ENCODE assay signal across 8 cellular contexts in genomic region chr19:14149509-14149994, GRCh38. TPM values are rescaled to one million over a fixed set of nuclear protein-coding genes. Genes with fewer than 3 reads are reported as not detected.
DNase-seq lines count a peak whose midpoint lies in the region; ATAC-seq and TF ChIP-seq lines count a peak whose summit lies in the region.

No MANE protein-coding gene starts in this region.

- peak overlapping the region; percentile 90 for H3K27ac ChIP-seq in CD4-positive, CD25-positive, alpha-beta regulatory T cell (ENCODE audit: insufficient read depth, low read length, poor library complexity, severe bottlenecking)
- peak overlapping the region; percentile 22 for H3K27ac ChIP-seq in duodenal mucosa (ENCODE audit: low read depth, low read length)
- H3K27ac ChIP-seq in thyroid gland: peak overlapping the region in 2 of 3 donors; percentile 30 to 70

- H3K9ac ChIP-seq in duodenal mucosa (ENCODE audit: low read depth in 1 of 2, low read length in 2 of 2) (peak overlapping the region; percentile 32 to 51), mucosa of stomach (ENCODE audit: low read length) (peak overlapping the region; percentile 53)

- H3K4me1 Mint-ChIP-seq in CD4-positive, CD25-positive, alpha-beta regulatory T cell: peaks cover 0 to 50% (median 18%) of the 10 kb centered on the region in 4 donors

- no peak for TF ChIP-seq POLR2A in thyroid gland (IDR thresholded peaks at IDR 0.05)

- H3K9me3 Mint-ChIP-seq in CD4-positive, CD25-positive, alpha-beta regulatory T cell: no peaks in the 10 kb centered on the region

- DNase-seq in CD4-positive, CD25-positive, alpha-beta regulatory T cell: peak; percentile 16 to 87 (median 66)
- DNase-seq in activated CD4-positive, alpha-beta T cell treated with anti-CD3 and anti-CD28 coated beads for 48 hours: peak; percentile 54
- DNase-seq in thyroid gland (peak; percentile 41 to 52), middle frontal gyrus (ENCODE audit: extremely low spot score, low spot score) (no peak), NCI-H187 treated with DMSO at 0.1 percent for 48 hours (lab: John Stamatoyannopoulos, UW) (no peak), D341Med (ENCODE audit: low spot score) (no peak)

- no peaks in the 10 kb centered on the region for H3K9me3 ChIP-seq in CD4-positive, CD25-positive, alpha-beta regulatory T cell (ENCODE audit: control insufficient read depth in 2 of 2, low read length in 2 of 2)
- no peaks in the 10 kb centered on the region for H3K9me3 ChIP-seq in duodenal mucosa (ENCODE audit: control insufficient read depth in 1 of 2, low read length in 2 of 2)
- no peaks in the 10 kb centered on the region for H3K9me3 ChIP-seq in mucosa of stomach (ENCODE audit: control insufficient read depth, low read length)
- no peaks in the 10 kb centered on the region for H3K9me3 ChIP-seq in thyroid gland

- no peak for TF ChIP-seq CTCF in thyroid gland (IDR thresholded peaks at IDR 0.05)

- H3K4me3 ChIP-seq in CD4-positive, CD25-positive, alpha-beta regulatory T cell (ENCODE audit: low read depth, low read length): peak overlapping the region; percentile 41
- peak overlapping the region; percentile 3 to 28 for H3K4me3 ChIP-seq in duodenal mucosa (ENCODE audit: low read depth in 1 of 2, low read length in 2 of 2)
- no peak overlapping the region for H3K4me3 ChIP-seq in mucosa of stomach (ENCODE audit: low read length)
- H3K4me3 ChIP-seq in thyroid gland (replicated peaks in 1 of 3): no peak overlapping the region

- peaks cover 32% of the 10 kb centered on the region for H3K4me1 ChIP-seq in CD4-positive, CD25-positive, alpha-beta regulatory T cell (ENCODE audit: control insufficient read depth, insufficient read depth, low read length, poor library complexity, severe bottlenecking)
- H3K4me1 ChIP-seq in duodenal mucosa (ENCODE audit: control insufficient read depth in 1 of 2, insufficient read depth in 2 of 2, low read length in 2 of 2): peaks cover 19 to 23% of the 10 kb centered on the region in 2 donors
- H3K4me1 ChIP-seq in mucosa of stomach (ENCODE audit: control insufficient read depth, insufficient read depth, low read length): peaks cover 23% of the 10 kb centered on the region
- peaks cover 16 to 40% of the 10 kb centered on the region in 2 donors for H3K4me1 ChIP-seq in thyroid gland

- ATAC-seq in CD4-positive, CD25-positive, alpha-beta regulatory T cell (ENCODE audit: low read depth in 2 of 2): peak; percentile 88 to 91

- H3K36me3 Mint-ChIP-seq in CD4-positive, CD25-positive, alpha-beta regulatory T cell: peaks cover 10% of the 10 kb centered on the region

- WGBS in thyroid gland, 2 donors: 47 to 48% methylated on average over 20 to 21 of the region's 21 CpGs

- H3K27me3 Mint-ChIP-seq in CD4-positive, CD25-positive, alpha-beta regulatory T cell: no peaks in the 10 kb centered on the region

- H3K27ac Mint-ChIP-seq in CD4-positive, CD25-positive, alpha-beta regulatory T cell: peak overlapping the region; percentile 93 to 99 (median 99)

- peak overlapping the region; percentile 39 to 90 (median 87) for H3K4me3 Mint-ChIP-seq in CD4-positive, CD25-positive, alpha-beta regulatory T cell

- H3K27me3 ChIP-seq in CD4-positive, CD25-positive, alpha-beta regulatory T cell (ENCODE audit: control insufficient read depth, insufficient read depth, low read length): no peaks in the 10 kb centered on the region
- H3K27me3 ChIP-seq in duodenal mucosa (ENCODE audit: control insufficient read depth in 1 of 2, insufficient read depth in 2 of 2, low read length in 2 of 2) (no peaks in the 10 kb centered on the region), mucosa of stomach (ENCODE audit: control insufficient read depth, insufficient read depth, low read length) (no peaks in the 10 kb centered on the region), thyroid gland (no peaks in the 10 kb centered on the region)

- intact Hi-C loops in thyroid gland (cut with DNase I): loop anchor here (5.0 kb wide), 1 partner anchor 198 kb away; no protein-coding TSS in a partner anchor

- no peaks in the 10 kb centered on the region for H3K36me3 ChIP-seq in CD4-positive, CD25-positive, alpha-beta regulatory T cell (ENCODE audit: control insufficient read depth, insufficient read depth, low read length)
- peaks cover 0 to 20% of the 10 kb centered on the region in 2 donors for H3K36me3 ChIP-seq in duodenal mucosa (ENCODE audit: control insufficient read depth in 1 of 2, insufficient read depth in 2 of 2, low read length in 2 of 2)
- no peaks in the 10 kb centered on the region for H3K36me3 ChIP-seq in mucosa of stomach (ENCODE audit: control insufficient read depth, insufficient read depth, low read length)
- H3K36me3 ChIP-seq in thyroid gland: no peaks in the 10 kb centered on the region

RNA-seq across cellular contexts. Expression of gene ASF1B, which starts 13.2 kb away (rescaled TPM):
- total RNA-seq in CD4-positive, CD25-positive, alpha-beta regulatory T cell: 4.6 TPM
- polyA plus RNA-seq in CD4-positive, CD25-positive, alpha-beta regulatory T cell: 10 to 100 TPM in 1 of 4 donors, 1 to 10 TPM in 3; 6.2 to 10.1 (median 8.7) TPM
- total RNA-seq in thyroid gland: 1 to 10 TPM in 2 of 4 donors, under 1 TPM in 2; 0.54 to 2.6 (median 0.95) TPM

RNA-seq across cellular contexts. Expression of gene PRKACA, which starts 32.0 kb away (rescaled TPM):
- total RNA-seq in CD4-positive, CD25-positive, alpha-beta regulatory T cell: 40.2 TPM
- 1 to 10 TPM in 2 of 4 donors, under 1 TPM in 2; 0.47 to 1.8 (median 1.00) TPM for polyA plus RNA-seq in CD4-positive, CD25-positive, alpha-beta regulatory T cell
- total RNA-seq in thyroid gland: 10 to 100 TPM; 33.2 to 69.4 (median 55.5) TPM

RNA-seq across cellular contexts. Expression of gene ADGRL1, which starts 56.4 kb away (rescaled TPM):
- 8.2 TPM for total RNA-seq in CD4-positive, CD25-positive, alpha-beta regulatory T cell
- under 1 TPM in 3 of 4 donors, not detected in 1; 0.21 to 0.40 (median 0.29) TPM for polyA plus RNA-seq in CD4-positive, CD25-positive, alpha-beta regulatory T cell
- 10 to 100 TPM; 18.5 to 56.3 (median 46.2) TPM for total RNA-seq in thyroid gland

RNA-seq across cellular contexts. Expression of gene SAMD1, which starts 59.0 kb away (rescaled TPM):
- 24.1 TPM for total RNA-seq in CD4-positive, CD25-positive, alpha-beta regulatory T cell
- 1 to 10 TPM in 2 of 4 donors, under 1 TPM in 2; 0.80 to 1.4 (median 1.0) TPM for polyA plus RNA-seq in CD4-positive, CD25-positive, alpha-beta regulatory T cell
- total RNA-seq in thyroid gland: 10 to 100 TPM; 15.2 to 27.3 (median 22.7) TPM

Comparison
In these comparisons a context has a peak if more than half of its experiments do, and no peak if none do; other contexts are left out.
1. DNase-seq: peak in CD4-positive, CD25-positive, alpha-beta regulatory T cell (3 of 3), activated CD4-positive, alpha-beta T cell treated with anti-CD3 and anti-CD28 coated beads for 48 hours (single experiment) and thyroid gland (2 of 2); none in middle frontal gyrus (single experiment), NCI-H187 treated with DMSO at 0.1 percent for 48 hours (single experiment) and D341Med (single experiment).
2. H3K27ac ChIP-seq: peak in every context shown above with its lines; median percentile 90 in CD4-positive, CD25-positive, alpha-beta regulatory T cell; 50 in thyroid gland; 22 in duodenal mucosa.
3. H3K4me3 ChIP-seq: peak in CD4-positive, CD25-positive, alpha-beta regulatory T cell (single experiment) and duodenal mucosa (2 of 2); none in mucosa of stomach (single experiment) and thyroid gland (0 of 3).